11 cellular contexts compared by ENCODE assay signal in the genomic region with DNA sequence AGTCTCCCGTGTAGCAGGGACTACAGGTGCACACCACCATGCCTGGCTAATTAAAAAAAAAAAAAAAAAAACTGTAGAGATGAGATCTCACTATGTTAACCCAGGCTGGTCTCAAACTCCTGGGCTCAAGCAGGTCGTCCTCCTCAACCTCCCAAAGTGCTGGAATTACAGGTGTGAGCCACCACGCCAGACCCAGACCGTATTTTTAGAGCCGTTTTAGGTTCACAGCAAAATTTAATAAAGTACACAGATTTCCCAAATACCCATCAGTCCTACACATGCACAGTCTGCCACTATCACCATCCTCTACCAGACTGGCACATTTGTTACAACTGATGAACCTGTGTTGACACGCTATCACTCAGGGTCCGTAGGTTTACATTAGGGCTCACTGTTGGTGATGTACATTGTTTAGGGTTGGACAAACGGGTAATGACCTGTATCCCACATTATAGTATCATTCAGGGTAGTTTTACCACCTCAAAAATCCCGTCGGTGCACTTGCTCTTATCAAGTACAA.
"Had no signal": no experiment of that assay in that cellular context is flagged by ENCODE, and none has a peak within 500 bp of the region (broad histone marks: within the 10 kb centered on the region; RNA-seq: fewer than 3 reads in every experiment).

No MANE protein-coding gene starts in this region.

- H3K27me3 Mint-ChIP-seq: activated CD8-positive, alpha-beta T cell treated with anti-CD3 and anti-CD28 coated beads for 36 hours; activated naive CD4-positive, alpha-beta T cell treated with anti-CD3 and anti-CD28 coated beads, Interleukin-2, amount 10 ng/mL, durations not matched to agents 7 days and 5 days had no signal

- H3K27ac Mint-ChIP-seq: activated naive CD4-positive, alpha-beta T cell treated with anti-CD3 and anti-CD28 coated beads, Interleukin-2, amount 10 ng/mL, durations not matched to agents 7 days and 5 days had no signal

- DNase-seq: activated CD4-positive, alpha-beta T cell treated with anti-CD3 and anti-CD28 coated beads for 48 hours; activated CD4-positive, CD25-positive, alpha-beta regulatory T cell; activated CD8-positive, alpha-beta T cell treated with anti-CD3 and anti-CD28 coated beads for 36 hours; activated effector memory CD4-positive, alpha-beta T cell treated with Interleukin-2 at 50 U/mL for 16 hours; activated naive CD4-positive, alpha-beta T cell treated with anti-CD3 and anti-CD28 coated beads, Interleukin-2, amount 10 ng/mL, durations not matched to agents 7 days and 5 days; activated T-cell treated with anti-CD3 and anti-CD28 coated beads, Interleukin-2, amount 50 U/mL, for 4 hours; cerebellar nuclear complex; effector memory CD4-positive, alpha-beta T cell; left colon; lower lobe of right lung; stimulated activated naive CD8-positive, alpha-beta T cell treated with anti-CD3 and anti-CD28 coated beads, Interleukin-15, Interleukin-2, amounts not matched to agents 100 U/mL and 50 U/mL, for 24 hours had no signal

- ATAC-seq: activated CD8-positive, alpha-beta T cell treated with anti-CD3 and anti-CD28 coated beads for 36 hours; activated T-cell treated with anti-CD3 and anti-CD28 coated beads, Interleukin-2, amount 50 U/mL, for 4 hours; left colon; stimulated activated naive CD8-positive, alpha-beta T cell treated with anti-CD3 and anti-CD28 coated beads, Interleukin-15, Interleukin-2, amounts not matched to agents 100 U/mL and 50 U/mL, for 24 hours had no signal

- H3K9me3 Mint-ChIP-seq: activated CD8-positive, alpha-beta T cell treated with anti-CD3 and anti-CD28 coated beads for 36 hours; activated naive CD4-positive, alpha-beta T cell treated with anti-CD3 and anti-CD28 coated beads, Interleukin-2, amount 10 ng/mL, durations not matched to agents 7 days and 5 days; activated T-cell treated with anti-CD3 and anti-CD28 coated beads, Interleukin-2, amount 50 U/mL, for 4 hours had no signal
